19 cellular contexts compared by ENCODE assay signal in the genomic region with DNA sequence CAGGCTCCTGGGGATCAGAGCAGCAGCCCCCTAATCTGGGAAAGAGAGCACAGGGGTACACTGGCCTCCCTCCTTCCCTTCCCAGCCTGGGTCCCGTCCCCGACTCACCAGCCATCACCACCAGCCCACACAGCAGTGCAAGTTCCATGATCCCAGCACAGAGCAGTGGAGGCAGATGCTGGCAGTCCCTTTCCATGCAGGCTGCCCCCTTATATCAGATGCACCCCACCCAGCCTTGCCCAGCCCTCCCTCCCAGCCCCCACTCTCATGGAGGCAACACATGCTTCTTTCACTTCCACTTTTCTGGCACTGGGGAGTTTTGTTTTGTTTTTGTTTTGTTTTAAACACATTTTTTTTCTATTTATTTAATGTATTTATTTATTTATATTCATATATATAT. TPM values are rescaled to one million over a fixed set of nuclear protein-coding genes. Genes with fewer than 3 reads are reported as not detected.
"Had no signal": no experiment of that assay in that cellular context is flagged by ENCODE, and none has a peak within 500 bp of the region (broad histone marks: within the 10 kb centered on the region; RNA-seq: fewer than 3 reads in every experiment).

A gene with protein sequence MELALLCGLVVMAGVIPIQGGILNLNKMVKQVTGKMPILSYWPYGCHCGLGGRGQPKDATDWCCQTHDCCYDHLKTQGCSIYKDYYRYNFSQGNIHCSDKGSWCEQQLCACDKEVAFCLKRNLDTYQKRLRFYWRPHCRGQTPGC (minus strand): TSS at position 186 of the 400 bp plus-strand sequence. CDS start 38 bp downstream, at position 148.

- H3K36me3 ChIP-seq: gastrocnemius medialis, right atrium auricular region, transverse colon had no signal

- DNase-seq: activated CD4-positive, alpha-beta T cell treated with anti-CD3 and anti-CD28 coated beads, Interleukin-2, amount 10 ng/mL, durations not matched to agents 7 days and 5 days; activated CD4-positive, CD25-positive, alpha-beta regulatory T cell; activated CD8-positive, alpha-beta memory T cell treated with anti-CD3 and anti-CD28 coated beads for 24 hours; activated effector memory CD4-positive, alpha-beta T cell treated with Interleukin-2 at 50 U/mL for 16 hours; amniotic stem cell; body of pancreas; central memory CD4-positive, alpha-beta T cell; effector CD8-positive, alpha-beta T cell; gastrocnemius medialis; midbrain; transverse colon had no signal

- ATAC-seq: activated naive CD4-positive, alpha-beta T cell treated with anti-CD3 and anti-CD28 coated beads, Interleukin-2, amount 50 U/mL, for 72 hours; body of pancreas; gastrocnemius medialis; stimulated activated effector memory CD8-positive, alpha-beta T cell treated with anti-CD3 and anti-CD28 coated beads, Interleukin-12 subunit alpha, Interleukin-12 subunit beta, amount 100 ng/mL, for 72 hours had no signal

- H3K36me3 Mint-ChIP-seq: activated naive CD4-positive, alpha-beta T cell treated with anti-CD3 and anti-CD28 coated beads, Interleukin-2, amount 50 U/mL, for 72 hours; stimulated activated effector memory CD8-positive, alpha-beta T cell treated with anti-CD3 and anti-CD28 coated beads, Interleukin-12 subunit alpha, Interleukin-12 subunit beta, amount 100 ng/mL, for 72 hours had no signal

- H3K4me1 Mint-ChIP-seq: activated CD4-positive, alpha-beta T cell treated with anti-CD3 and anti-CD28 coated beads, Interleukin-2, amount 10 ng/mL, durations not matched to agents 7 days and 5 days had no signal

- H3K27ac Mint-ChIP-seq: activated CD4-positive, alpha-beta T cell treated with anti-CD3 and anti-CD28 coated beads, Interleukin-2, amount 10 ng/mL, durations not matched to agents 7 days and 5 days; activated naive CD4-positive, alpha-beta T cell treated with anti-CD3 and anti-CD28 coated beads, Interleukin-2, amount 50 U/mL, for 72 hours; stimulated activated effector memory CD8-positive, alpha-beta T cell treated with anti-CD3 and anti-CD28 coated beads, Interleukin-12 subunit alpha, Interleukin-12 subunit beta, amount 100 ng/mL, for 72 hours had no signal

- H3K4me3 Mint-ChIP-seq: activated CD4-positive, alpha-beta T cell treated with anti-CD3 and anti-CD28 coated beads, Interleukin-2, amount 10 ng/mL, durations not matched to agents 7 days and 5 days; stimulated activated effector memory CD8-positive, alpha-beta T cell treated with anti-CD3 and anti-CD28 coated beads, Interleukin-12 subunit alpha, Interleukin-12 subunit beta, amount 100 ng/mL, for 72 hours had no signal

- H3K9me3 Mint-ChIP-seq: activated CD4-positive, alpha-beta T cell treated with anti-CD3 and anti-CD28 coated beads, Interleukin-2, amount 10 ng/mL, durations not matched to agents 7 days and 5 days; activated naive CD4-positive, alpha-beta T cell treated with anti-CD3 and anti-CD28 coated beads, Interleukin-2, amount 50 U/mL, for 72 hours; stimulated activated effector memory CD8-positive, alpha-beta T cell treated with anti-CD3 and anti-CD28 coated beads, Interleukin-12 subunit alpha, Interleukin-12 subunit beta, amount 100 ng/mL, for 72 hours had no signal

- H3K4me3 ChIP-seq: body of pancreas, coronary artery, gastrocnemius medialis, hepatocyte, right atrium auricular region, transverse colon had no signal

- H3K27me3 ChIP-seq: body of pancreas, hepatocyte, right atrium auricular region, transverse colon had no signal

RNA-seq across cellular contexts. Expression of the gene that starts here (rescaled TPM):
- total RNA-seq: activated CD4-positive, alpha-beta T cell treated with anti-CD3 and anti-CD28 coated beads, Interleukin-2, amount 10 ng/mL, durations not matched to agents 7 days and 5 days; activated naive CD4-positive, alpha-beta T cell treated with anti-CD3 and anti-CD28 coated beads, Interleukin-2, amount 50 U/mL, for 72 hours; body of pancreas; gastrocnemius medialis; hepatocyte; kidney epithelial cell; lower leg skin; right atrium auricular region; T-helper 1 cell treated with Interleukin-12 subunit alpha and Interleukin-12 subunit beta and Interleukin-4 antibody, amounts not matched to agents 30 ng/mL and 1 ng/mL, for 36 hours had no signal
